8 cellular contexts compared by ENCODE assay signal in genomic region chr5:135191084-135191826, GRCh38.
DNase-seq lines count a peak whose midpoint lies in the region; ATAC-seq and TF ChIP-seq lines count a peak whose summit lies in the region.

No MANE protein-coding gene starts in this region.

- peak overlapping the region; percentile 72 for H3K4me3 Mint-ChIP-seq in chondrocyte (ENCODE audit: unreplicated experiment)

- H3K36me3 Mint-ChIP-seq in chondrocyte (ENCODE audit: low read depth), result no peaks in the 10 kb centered on the region

- H3K27me3 Mint-ChIP-seq in chondrocyte (ENCODE audit: low read depth), result peaks cover 29% of the 10 kb centered on the region

- H3K4me1 Mint-ChIP-seq in chondrocyte (ENCODE audit: low read depth), result peaks cover 6% of the 10 kb centered on the region

- H3K27ac Mint-ChIP-seq in chondrocyte (ENCODE audit: unreplicated experiment), result no peak overlapping the region

- H3K9me3 Mint-ChIP-seq in chondrocyte (ENCODE audit: low read depth), result peaks cover 4% of the 10 kb centered on the region

- DNase-seq in NCI-H2081 (lab: John Stamatoyannopoulos, UW) (peak; percentile 65 to 72), NCI-H2081 treated with DMSO at 0.1 percent for 48 hours (lab: John Stamatoyannopoulos, UW) (no peak), NCI-H2196 treated with DMSO at 0.1 percent for 48 hours (lab: John Stamatoyannopoulos, UW; ENCODE audit: unreplicated experiment) (peak; percentile 56), chondrocyte (ENCODE audit: low spot score) (no peak), left kidney (ENCODE audit: low read depth, low spot score) (peak; percentile 96)
- peak; percentile 56 for DNase-seq in activated CD4-positive, alpha-beta T cell treated with anti-CD3 and anti-CD28 coated beads for 1 hour
- peak; percentile 71 to 76 for DNase-seq in stimulated activated CD4-positive, alpha-beta T cell treated with anti-CD3 and anti-CD28 coated beads, Interleukin-2, amount 100 ng/mL, for 48 hours

- TF ChIP-seq CTCF in chondrocyte (IDR thresholded peaks at IDR 0.05), result peak; percentile 94

- ATAC-seq in HG02938 (IDR thresholded peaks at IDR 0.05; ENCODE audit: unreplicated experiment), result peak; percentile 75

Comparison
In these comparisons a context has a peak if more than half of its experiments do, and no peak if none do; other contexts are left out.
1. DNase-seq: peak in NCI-H2081 (2 of 2), NCI-H2196 treated with DMSO at 0.1 percent for 48 hours (single experiment), activated CD4-positive, alpha-beta T cell treated with anti-CD3 and anti-CD28 coated beads for 1 hour (single experiment), left kidney (single experiment) and stimulated activated CD4-positive, alpha-beta T cell treated with anti-CD3 and anti-CD28 coated beads, Interleukin-2, amount 100 ng/mL, for 48 hours (2 of 2); none in NCI-H2081 treated with DMSO at 0.1 percent for 48 hours (single experiment) and chondrocyte (single experiment).